In the genomic region with DNA sequence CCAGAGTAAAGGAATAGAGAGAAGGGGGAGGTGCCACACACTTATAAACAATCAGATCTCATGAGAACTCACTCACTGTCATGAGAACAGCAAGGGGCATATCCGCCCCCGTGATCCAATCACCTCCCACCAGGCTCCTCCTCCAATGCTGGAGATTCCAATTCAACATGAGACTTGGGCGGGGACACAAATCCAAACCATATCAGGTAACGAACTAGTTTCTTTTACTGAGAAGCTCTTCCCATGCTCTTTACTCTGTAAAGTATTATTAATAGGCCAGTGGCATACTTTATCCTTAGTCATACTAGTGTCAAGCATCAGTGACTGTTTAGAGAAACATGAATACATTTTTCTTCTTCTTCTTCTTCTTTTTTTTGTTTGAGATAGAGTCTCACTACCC, we compare ENCODE assay signal across 18 cellular contexts. TPM values are rescaled to one million over a fixed set of nuclear protein-coding genes. Genes with fewer than 3 reads are reported as not detected.
DNase-seq lines count a peak whose midpoint lies in the region; ATAC-seq lines count a peak whose summit lies in the region.
"Had no signal": no experiment of that assay in that cellular context is flagged by ENCODE, and none has a peak within 500 bp of the region (broad histone marks: within the 10 kb centered on the region; RNA-seq: fewer than 3 reads in every experiment).

No MANE protein-coding gene starts in this region.

- in situ Hi-C loops in Caki2 (cut with HindIII; ENCODE audit: low pct_unique_long_range_greater_than_20kb, low sequenced_read_pairs): no loop called here

- H3K9ac ChIP-seq in adipocyte (ENCODE audit: low read length): no peak overlapping the region

- no peaks in the 10 kb centered on the region for H3K4me1 ChIP-seq in adipocyte (ENCODE audit: control insufficient read depth, insufficient read depth, low read length)

- H3K9me3 ChIP-seq in adipocyte (ENCODE audit: control insufficient read depth, low read length): no peaks in the 10 kb centered on the region

- no peak for ATAC-seq in HG03378 (IDR thresholded peaks at IDR 0.05; ENCODE audit: unreplicated experiment)

- H3K27me3 ChIP-seq in adipocyte (replicated peaks; ENCODE audit: control insufficient read depth, insufficient read depth, low read length): no peaks in the 10 kb centered on the region

- H3K36me3 ChIP-seq in adipocyte (ENCODE audit: control insufficient read depth, insufficient read depth, low read length, severe bottlenecking): no peaks in the 10 kb centered on the region

- no peak overlapping the region for H3K4me3 ChIP-seq in adipocyte (ENCODE audit: low read length)

- DNase-seq in Caki2 (ENCODE audit: low read depth): peak; percentile 73
- peak; percentile 15 for DNase-seq in HCEC 1CT
- peak; percentile 8 for DNase-seq in adipocyte (ENCODE audit: low read depth)
- peak; percentile 34 for DNase-seq in iris pigment epithelial cell (ENCODE audit: low read depth)
- no peak for DNase-seq in cortex of kidney (lab: John Stamatoyannopoulos, UW)
- DNase-seq in activated CD4-positive, alpha-beta T cell treated with anti-CD3 and anti-CD28 coated beads for 4 hours: no peak
- DNase-seq: ACHN; CD4-positive, alpha-beta T cell; DMS79; GF-D8; NCI-H1436 treated with DMSO at 0.1 percent for 48 hours; NCI-H2081; NCI-H2227 treated with DMSO at 0.1 percent for 48 hours; NCI-H526 treated with DMSO at 0.1 percent for 48 hours; NK-92 treated with Interleukin-12 subunit alpha and Interleukin-12 subunit beta, amount 100 ng/mL, for 24 hours; OCI-M1 had no signal

RNA-seq across cellular contexts. Expression of a gene that starts 39.4 kb away (rescaled TPM):
- 0.41 TPM in 1 of 2 replicates, not detected in the other for total RNA-seq in Caki2 (2014; rRNA removed; shearing (Covaris generic); ENCODE audit: low replicate concordance)
- total RNA-seq: B cell; CD4-positive, alpha-beta T cell had no signal

Comparison
In these comparisons a context has a peak if more than half of its experiments do, and no peak if none do; other contexts are left out.
1. DNase-seq: peak in Caki2 (single experiment), HCEC 1CT (single experiment), adipocyte (single experiment) and iris pigment epithelial cell (single experiment); none in cortex of kidney (single experiment) and activated CD4-positive, alpha-beta T cell treated with anti-CD3 and anti-CD28 coated beads for 4 hours (0 of 2).